Comparison of ENCODE assay signal across 34 cellular contexts in genomic region chr2:121236650-121237049, GRCh38. TPM values are rescaled to one million over a fixed set of nuclear protein-coding genes. Genes with fewer than 3 reads are reported as not detected.
"Had no signal": no experiment of that assay in that cellular context is flagged by ENCODE, and none has a peak within 500 bp of the region (broad histone marks: within the 10 kb centered on the region; RNA-seq: fewer than 3 reads in every experiment).

No MANE protein-coding gene starts in this region.

- H3K4me3 Mint-ChIP-seq: activated CD4-positive, alpha-beta T cell treated with anti-CD3 and anti-CD28 coated beads for 36 hours; activated CD4-positive, alpha-beta T cell treated with anti-CD3 and anti-CD28 coated beads, Interleukin-2, amount 10 ng/mL, durations not matched to agents 7 days and 5 days; activated CD8-positive, alpha-beta T cell treated with anti-CD3 and anti-CD28 coated beads, Interleukin-2, amount 10 ng/mL, durations not matched to agents 7 days and 5 days; activated naive CD8-positive, alpha-beta T cell treated with anti-CD3 and anti-CD28 coated beads for 36 hours; activated T-cell treated with anti-CD3 and anti-CD28 coated beads, Interleukin-2, amount 50 U/mL, for 24 hours; activated T-helper 1 cell treated with anti-CD3 and anti-CD28 coated beads, Interleukin-12 subunit alpha, Interleukin-12 subunit beta, Interleukin-2, Interleukin-4 antibody, amounts not matched to agents 30 ng/mL and 10 ng/mL and 1 ng/mL, durations not matched to agents 14 hours and 24 hours and 36 hours; WTC11 had no signal

- H3K36me3 Mint-ChIP-seq: activated naive CD8-positive, alpha-beta T cell treated with anti-CD3 and anti-CD28 coated beads for 36 hours; WTC11 had no signal

- H3K9me3 Mint-ChIP-seq: activated CD4-positive, alpha-beta T cell treated with anti-CD3 and anti-CD28 coated beads, Interleukin-2, amount 10 ng/mL, durations not matched to agents 7 days and 5 days; activated naive CD8-positive, alpha-beta T cell treated with anti-CD3 and anti-CD28 coated beads for 36 hours; activated T-cell treated with anti-CD3 and anti-CD28 coated beads, Interleukin-2, amount 50 U/mL, for 24 hours; activated T-helper 1 cell treated with anti-CD3 and anti-CD28 coated beads, Interleukin-12 subunit alpha, Interleukin-12 subunit beta, Interleukin-2, Interleukin-4 antibody, amounts not matched to agents 30 ng/mL and 10 ng/mL and 1 ng/mL, durations not matched to agents 14 hours and 24 hours and 36 hours; WTC11 had no signal

- DNase-seq: activated CD4-positive, alpha-beta T cell treated with anti-CD3 and anti-CD28 coated beads for 36 hours; activated CD4-positive, alpha-beta T cell treated with anti-CD3 and anti-CD28 coated beads, Interleukin-2, amount 10 ng/mL, durations not matched to agents 7 days and 5 days; activated CD4-positive, alpha-beta T cell treated with anti-CD3 and anti-CD28 coated beads, Interleukin-2, amount 50 U/mL, for 48 hours; activated CD8-positive, alpha-beta T cell treated with anti-CD3 and anti-CD28 coated beads, Interleukin-2, amount 10 ng/mL, durations not matched to agents 7 days and 5 days; activated naive CD4-positive, alpha-beta T cell; activated naive CD4-positive, alpha-beta T cell treated with anti-CD3 and anti-CD28 coated beads, Interleukin-2, amount 50 U/mL, for 16 hours; activated naive CD8-positive, alpha-beta T cell treated with anti-CD3 and anti-CD28 coated beads for 36 hours; activated T-cell treated with anti-CD3 and anti-CD28 coated beads, Interleukin-2, amount 50 U/mL, for 24 hours; body of pancreas; caudate nucleus; Kasumi-1; KG1; MM.1S; MV-4-11; NCI-H1092; NCI-H1436 treated with DMSO at 0.1 percent for 48 hours; NCI-H1694 treated with DMSO at 0.1 percent for 48 hours; NCI-H2029; NCI-H2107; NCI-H2171; NCI-H510A; NCI-H526; NCI-H748 treated with DMSO at 0.1 percent for 48 hours; NK-92 treated with Interleukin-12 subunit alpha and Interleukin-12 subunit beta, amount 100 ng/mL, for 24 hours; PC-3; Peyer's patch; Right ventricle myocardium superior; RPMI8226; SW 1271; T1000 had no signal

- H3K36me3 ChIP-seq: Peyer's patch had no signal

- H3K27me3 ChIP-seq: body of pancreas, Peyer's patch had no signal

- H3K4me3 ChIP-seq: body of pancreas, Peyer's patch had no signal

- H3K9me3 ChIP-seq: body of pancreas, Peyer's patch had no signal

- H3K4me1 Mint-ChIP-seq: activated CD4-positive, alpha-beta T cell treated with anti-CD3 and anti-CD28 coated beads for 36 hours; activated CD4-positive, alpha-beta T cell treated with anti-CD3 and anti-CD28 coated beads, Interleukin-2, amount 10 ng/mL, durations not matched to agents 7 days and 5 days; activated naive CD8-positive, alpha-beta T cell treated with anti-CD3 and anti-CD28 coated beads for 36 hours; WTC11 had no signal

- ATAC-seq: activated CD4-positive, alpha-beta T cell treated with anti-CD3 and anti-CD28 coated beads for 36 hours; activated CD4-positive, CD25-positive, alpha-beta regulatory T cell treated with anti-CD3 and anti-CD28 coated beads, Interleukin-2, amount 50 U/mL, for 24 hours; activated CD8-positive, alpha-beta T cell treated with anti-CD3 and anti-CD28 coated beads, Interleukin-2, amount 10 ng/mL, durations not matched to agents 7 days and 5 days; body of pancreas; PC-3; WTC11 had no signal

- H3K27ac Mint-ChIP-seq: activated CD4-positive, alpha-beta T cell treated with anti-CD3 and anti-CD28 coated beads for 36 hours; activated CD4-positive, alpha-beta T cell treated with anti-CD3 and anti-CD28 coated beads, Interleukin-2, amount 10 ng/mL, durations not matched to agents 7 days and 5 days; activated CD8-positive, alpha-beta T cell treated with anti-CD3 and anti-CD28 coated beads, Interleukin-2, amount 10 ng/mL, durations not matched to agents 7 days and 5 days; activated naive CD8-positive, alpha-beta T cell treated with anti-CD3 and anti-CD28 coated beads for 36 hours; activated T-cell treated with anti-CD3 and anti-CD28 coated beads, Interleukin-2, amount 50 U/mL, for 24 hours; activated T-helper 1 cell treated with anti-CD3 and anti-CD28 coated beads, Interleukin-12 subunit alpha, Interleukin-12 subunit beta, Interleukin-2, Interleukin-4 antibody, amounts not matched to agents 30 ng/mL and 10 ng/mL and 1 ng/mL, durations not matched to agents 14 hours and 24 hours and 36 hours; WTC11 had no signal

- H3K27ac ChIP-seq: body of pancreas, Peyer's patch had no signal

- H3K4me1 ChIP-seq: body of pancreas, Peyer's patch had no signal

- H3K27me3 Mint-ChIP-seq: activated CD4-positive, alpha-beta T cell treated with anti-CD3 and anti-CD28 coated beads for 36 hours; activated CD4-positive, alpha-beta T cell treated with anti-CD3 and anti-CD28 coated beads, Interleukin-2, amount 10 ng/mL, durations not matched to agents 7 days and 5 days; activated naive CD8-positive, alpha-beta T cell treated with anti-CD3 and anti-CD28 coated beads for 36 hours; activated T-cell treated with anti-CD3 and anti-CD28 coated beads, Interleukin-2, amount 50 U/mL, for 24 hours had no signal

RNA-seq across cellular contexts. Expression of gene TFCP2L1, which starts 48.4 kb away (rescaled TPM):
- total RNA-seq: activated T-helper 1 cell treated with anti-CD3 and anti-CD28 coated beads, Interleukin-12 subunit alpha, Interleukin-12 subunit beta, Interleukin-2, Interleukin-4 antibody, amounts not matched to agents 30 ng/mL and 10 ng/mL and 1 ng/mL, durations not matched to agents 14 hours and 24 hours and 36 hours; T-helper 1 cell treated with Interleukin-12 subunit alpha and Interleukin-12 subunit beta and Interleukin-4 antibody, amounts not matched to agents 30 ng/mL and 1 ng/mL, for 36 hours had no signal
